Comparison of ENCODE assay signal across 7 cellular contexts in the genomic region with DNA sequence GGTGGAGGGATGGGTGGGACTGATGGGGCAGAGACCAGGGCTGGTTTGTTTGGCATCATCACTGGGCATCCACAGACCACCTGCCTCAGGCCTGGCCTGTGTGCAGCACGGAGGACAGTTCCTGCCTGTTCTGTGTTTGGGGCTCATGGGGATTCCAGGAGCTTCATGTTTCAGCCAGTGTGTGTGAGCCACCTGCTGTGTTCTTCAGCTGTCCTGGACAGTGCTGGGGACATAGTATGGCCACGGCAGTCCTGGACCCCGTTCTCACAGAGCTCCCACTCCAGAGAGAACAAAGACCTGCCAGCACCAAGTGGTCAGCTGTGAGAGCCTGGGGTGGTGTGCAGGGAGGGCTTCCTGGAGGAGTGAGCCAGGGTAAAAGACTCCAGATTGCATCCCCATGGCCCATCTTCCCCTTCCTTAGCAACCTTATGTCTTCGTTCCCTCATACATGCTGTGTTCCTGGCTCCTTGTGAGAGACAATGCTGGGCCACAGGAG. TPM values are rescaled to one million over a fixed set of nuclear protein-coding genes. Genes with fewer than 3 reads are reported as not detected.
DNase-seq lines count a peak whose midpoint lies in the region; ATAC-seq and TF ChIP-seq lines count a peak whose summit lies in the region.

No MANE protein-coding gene starts in this region.

- no peak for DNase-seq in activated T-helper 1 cell treated with anti-CD3 and anti-CD28 coated beads, Interleukin-12 subunit alpha, Interleukin-12 subunit beta, Interleukin-2, Interleukin-4 antibody, amounts not matched to agents 30 ng/mL and 10 ng/mL and 1 ng/mL, durations not matched to agents 14 hours and 24 hours and 36 hours (ENCODE audit: low spot score)
- DNase-seq in stomach (no peak), NCI-H510A treated with DMSO at 0.1 percent for 48 hours (lab: John Stamatoyannopoulos, UW) (no peak), NCI-H2029 (lab: John Stamatoyannopoulos, UW) (no peak)

- TF ChIP-seq POLR2A in stomach (IDR thresholded peaks at IDR 0.05) = no peak

- TF ChIP-seq EP300 in stomach (IDR thresholded peaks at IDR 0.05) = no peak

- H3K27ac Mint-ChIP-seq in activated T-helper 1 cell treated with anti-CD3 and anti-CD28 coated beads, Interleukin-12 subunit alpha, Interleukin-12 subunit beta, Interleukin-2, Interleukin-4 antibody, amounts not matched to agents 30 ng/mL and 10 ng/mL and 1 ng/mL, durations not matched to agents 14 hours and 24 hours and 36 hours = peak overlapping the region; percentile 94

- intact Hi-C loops in activated T-helper 1 cell treated with anti-CD3 and anti-CD28 coated beads, Interleukin-12 subunit alpha, Interleukin-12 subunit beta, Interleukin-2, Interleukin-4 antibody, amounts not matched to agents 30 ng/mL and 10 ng/mL and 1 ng/mL, durations not matched to agents 14 hours and 24 hours and 36 hours (cut with micrococcal nuclease) = loop anchor here (1.0 to 5.0 kb wide), 7 partner anchors 45 to 336 kb away; partner anchors contain the start of genes BCKDHA, DMAC2 and EXOSC5
- intact Hi-C loops in stomach (cut with DNase I; ENCODE audit: low total_unique reads) = loop anchor here (5.0 kb wide), 1 partner anchor 106 kb away; no protein-coding TSS in a partner anchor

- peaks cover 38% of the 10 kb centered on the region for H3K36me3 Mint-ChIP-seq in activated T-helper 1 cell treated with anti-CD3 and anti-CD28 coated beads, Interleukin-12 subunit alpha, Interleukin-12 subunit beta, Interleukin-2, Interleukin-4 antibody, amounts not matched to agents 30 ng/mL and 10 ng/mL and 1 ng/mL, durations not matched to agents 14 hours and 24 hours and 36 hours (ENCODE audit: low read depth)

- peak overlapping the region; percentile 95 for H3K4me3 Mint-ChIP-seq in activated T-helper 1 cell treated with anti-CD3 and anti-CD28 coated beads, Interleukin-12 subunit alpha, Interleukin-12 subunit beta, Interleukin-2, Interleukin-4 antibody, amounts not matched to agents 30 ng/mL and 10 ng/mL and 1 ng/mL, durations not matched to agents 14 hours and 24 hours and 36 hours

- H3K27ac ChIP-seq in HUES64 (ENCODE audit: low read depth, low read length) = peak overlapping the region; percentile 65
- H3K27ac ChIP-seq in layer of hippocampus (ENCODE audit: low read depth, low read length) = peak overlapping the region; percentile 22
- peak overlapping the region; percentile 93 to 98 (median 95) for H3K27ac ChIP-seq in stomach

- no peak overlapping the region for H3K4me3 ChIP-seq in HUES64 (ENCODE audit: low read length)
- no peak overlapping the region for H3K4me3 ChIP-seq in stomach

- H3K9ac ChIP-seq in HUES64 (ENCODE audit: low read depth, low read length) = no peak overlapping the region

- WGBS in HUES64 = 95% methylated on average over 4 of the region's 4 CpGs
- 10 to 52% (median 43%) methylated on average over 3 to 4 of the region's 4 CpGs for WGBS in stomach, 5 donors

- H3K9me3 ChIP-seq in HUES64 (ENCODE audit: insufficient read depth, low read depth, low read length) (no peaks in the 10 kb centered on the region), stomach (no peaks in the 10 kb centered on the region)

- ATAC-seq in GM18502 (IDR thresholded peaks at IDR 0.05; ENCODE audit: poor library complexity, unreplicated experiment) = no peak

- H3K4me1 Mint-ChIP-seq in activated T-helper 1 cell treated with anti-CD3 and anti-CD28 coated beads, Interleukin-12 subunit alpha, Interleukin-12 subunit beta, Interleukin-2, Interleukin-4 antibody, amounts not matched to agents 30 ng/mL and 10 ng/mL and 1 ng/mL, durations not matched to agents 14 hours and 24 hours and 36 hours (ENCODE audit: low read depth) = peaks cover 74% of the 10 kb centered on the region

- no peaks in the 10 kb centered on the region for H3K9me3 Mint-ChIP-seq in activated T-helper 1 cell treated with anti-CD3 and anti-CD28 coated beads, Interleukin-12 subunit alpha, Interleukin-12 subunit beta, Interleukin-2, Interleukin-4 antibody, amounts not matched to agents 30 ng/mL and 10 ng/mL and 1 ng/mL, durations not matched to agents 14 hours and 24 hours and 36 hours

- H3K27me3 ChIP-seq in HUES64 (ENCODE audit: insufficient read depth, low read length) = no peaks in the 10 kb centered on the region
- no peaks in the 10 kb centered on the region for H3K27me3 ChIP-seq in layer of hippocampus (ENCODE audit: control insufficient read depth, insufficient read depth, low read length)
- H3K27me3 ChIP-seq in stomach = no peaks in the 10 kb centered on the region

- H3K4me1 ChIP-seq in HUES64 (ENCODE audit: insufficient read depth, low read length) = peaks cover 5% of the 10 kb centered on the region; the same call in 1 of the 2 replicates
- peaks cover 34 to 79% (median 48%) of the 10 kb centered on the region in 4 donors for H3K4me1 ChIP-seq in stomach

- TF ChIP-seq CTCF in stomach (IDR thresholded peaks at IDR 0.05) = no peak

- H3K36me3 ChIP-seq in HUES64 (ENCODE audit: insufficient read depth, low read length) = peaks cover 57% of the 10 kb centered on the region
- peaks cover 39 to 59% (median 57%) of the 10 kb centered on the region in 4 donors for H3K36me3 ChIP-seq in stomach

- H3K27me3 Mint-ChIP-seq in activated T-helper 1 cell treated with anti-CD3 and anti-CD28 coated beads, Interleukin-12 subunit alpha, Interleukin-12 subunit beta, Interleukin-2, Interleukin-4 antibody, amounts not matched to agents 30 ng/mL and 10 ng/mL and 1 ng/mL, durations not matched to agents 14 hours and 24 hours and 36 hours (ENCODE audit: insufficient read depth) = no peaks in the 10 kb centered on the region

RNA-seq across cellular contexts. Expression of gene CCDC97, which starts 2.0 kb away (rescaled TPM):
- polyA plus RNA-seq in HUES64 (2013, experiment 1 of 2) = 21.2 TPM
- polyA plus RNA-seq in HUES64 (2013, experiment 2 of 2) = 23.6 TPM
- 35.3 and 36.1 TPM in 2 replicates for total RNA-seq in activated T-helper 1 cell treated with anti-CD3 and anti-CD28 coated beads, Interleukin-12 subunit alpha, Interleukin-12 subunit beta, Interleukin-2, Interleukin-4 antibody, amounts not matched to agents 30 ng/mL and 10 ng/mL and 1 ng/mL, durations not matched to agents 14 hours and 24 hours and 36 hours
- 10 to 100 TPM in 3 of 5 donors, 1 to 10 TPM in 2; 2.2 to 62.6 (median 19.7) TPM for total RNA-seq in stomach
- 10 to 100 TPM in 2 of 3 donors, 1 to 10 TPM in 1; 9.8 to 13.7 (median 13.0) TPM for polyA plus RNA-seq in stomach

RNA-seq across cellular contexts. Expression of gene HNRNPUL1, which starts 43.8 kb away (rescaled TPM):
- polyA plus RNA-seq in HUES64 (2013, experiment 1 of 2) = 180 TPM
- polyA plus RNA-seq in HUES64 (2013, experiment 2 of 2) = 189 TPM
- 254 and 264 TPM in 2 replicates for total RNA-seq in activated T-helper 1 cell treated with anti-CD3 and anti-CD28 coated beads, Interleukin-12 subunit alpha, Interleukin-12 subunit beta, Interleukin-2, Interleukin-4 antibody, amounts not matched to agents 30 ng/mL and 10 ng/mL and 1 ng/mL, durations not matched to agents 14 hours and 24 hours and 36 hours
- total RNA-seq in stomach = 100 to 1,000 TPM in 3 of 5 donors, 10 to 100 TPM in 2; 47.8 to 319 (median 104) TPM
- polyA plus RNA-seq in stomach = 10 to 100 TPM; 64.2 to 89.0 (median 84.0) TPM

RNA-seq across cellular contexts. Expression of gene TGFB1, which starts 45.7 kb away (rescaled TPM):
- 14.7 TPM for polyA plus RNA-seq in HUES64 (2013, experiment 1 of 2)
- polyA plus RNA-seq in HUES64 (2013, experiment 2 of 2) = 15.6 TPM
- total RNA-seq in activated T-helper 1 cell treated with anti-CD3 and anti-CD28 coated beads, Interleukin-12 subunit alpha, Interleukin-12 subunit beta, Interleukin-2, Interleukin-4 antibody, amounts not matched to agents 30 ng/mL and 10 ng/mL and 1 ng/mL, durations not matched to agents 14 hours and 24 hours and 36 hours = 108 and 112 TPM in 2 replicates
- 10 to 100 TPM in 3 of 5 donors, 1 to 10 TPM in 2; 1.3 to 54.3 (median 13.6) TPM for total RNA-seq in stomach
- 10 to 100 TPM; 10.2 to 15.6 (median 15.4) TPM for polyA plus RNA-seq in stomach

RNA-seq across cellular contexts. Expression of gene B9D2, which starts 55.9 kb away (rescaled TPM):
- polyA plus RNA-seq in HUES64 (2013, experiment 1 of 2) = 5.2 TPM
- 5.6 TPM for polyA plus RNA-seq in HUES64 (2013, experiment 2 of 2)
- total RNA-seq in activated T-helper 1 cell treated with anti-CD3 and anti-CD28 coated beads, Interleukin-12 subunit alpha, Interleukin-12 subunit beta, Interleukin-2, Interleukin-4 antibody, amounts not matched to agents 30 ng/mL and 10 ng/mL and 1 ng/mL, durations not matched to agents 14 hours and 24 hours and 36 hours = 4.4 and 4.5 TPM in 2 replicates
- total RNA-seq in stomach = 10 to 100 TPM in 1 of 5 donors, 1 to 10 TPM in 2, under 1 TPM in 1, not detected in 1; 0.58 to 20.3 (median 5.3) TPM
- polyA plus RNA-seq in stomach = 10 to 100 TPM in 2 of 3 donors, 1 to 10 TPM in 1; 9.2 to 17.4 (median 10.7) TPM

Comparison
In these comparisons a context has a peak if more than half of its experiments do, and no peak if none do; other contexts are left out.
1. H3K27ac ChIP-seq: peak in every context shown above with its lines; median percentile 95 in stomach; 65 in HUES64; 22 in layer of hippocampus.